ENCODE assay signal across 10 cellular contexts in the genomic region with DNA sequence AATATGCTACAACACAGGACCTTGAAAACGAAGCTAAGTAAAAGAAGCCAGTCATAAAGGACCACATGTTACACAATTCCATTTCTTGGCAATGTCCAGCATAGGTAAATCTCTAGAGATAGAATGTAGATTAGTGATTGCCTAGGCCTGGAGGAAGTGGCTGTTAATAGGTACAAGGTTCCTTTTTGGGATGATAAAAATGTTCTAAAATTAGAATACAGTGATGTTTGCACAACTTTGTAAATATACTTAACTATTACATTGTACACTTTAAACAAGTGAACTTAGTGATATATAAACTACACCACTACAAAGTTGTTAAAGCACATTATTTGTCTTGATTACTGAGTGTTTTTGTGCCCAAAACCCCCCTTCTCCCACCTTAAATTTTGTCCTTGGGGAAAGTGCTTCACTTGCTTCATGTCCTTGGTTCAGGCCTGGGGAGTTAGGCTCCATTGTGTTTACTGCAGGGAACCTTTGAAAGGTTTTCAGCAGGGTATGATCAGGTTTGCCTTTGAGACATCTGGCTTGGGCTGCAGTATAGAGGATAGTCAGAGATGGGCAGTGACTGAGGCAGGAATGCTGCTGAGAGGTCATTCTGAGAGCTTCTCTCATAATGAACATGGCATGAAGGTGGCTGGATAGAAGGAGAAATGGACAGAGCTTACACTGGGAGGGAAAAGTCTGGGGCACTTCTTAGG.
"Had no signal": no experiment of that assay in that cellular context is flagged by ENCODE, and none has a peak within 500 bp of the region (broad histone marks: within the 10 kb centered on the region; RNA-seq: fewer than 3 reads in every experiment).

No MANE protein-coding gene starts in this region.

- H3K27ac ChIP-seq: adrenal gland, thoracic aorta had no signal

- H3K27me3 ChIP-seq: adrenal gland had no signal

- DNase-seq: activated CD4-positive, alpha-beta T cell treated with anti-CD3 and anti-CD28 coated beads, Interleukin-2, amount 50 U/mL, for 1 hour; activated naive CD4-positive, alpha-beta T cell treated with anti-CD3 and anti-CD28 coated beads, Interleukin-2, amount 50 U/mL, for 16 hours; cerebellar nuclear complex; stimulated activated CD4-positive, alpha-beta T cell treated with anti-CD3 and anti-CD28 coated beads, Interleukin-2, amount 100 ng/mL, for 48 hours; T-helper 2 cell had no signal

- FAIRE-seq: TTC549 had no signal

- H3K9me3 ChIP-seq: adrenal gland, thoracic aorta had no signal

- ATAC-seq: esophagus mucosa; natural killer cell treated with Interleukin-12 subunit alpha and Interleukin-12 subunit beta and Interleukin-15 and Interleukin-18, amount 100 ng/mL, for 72 hours had no signal

- H3K4me3 ChIP-seq: adrenal gland, thoracic aorta had no signal

- H3K4me1 ChIP-seq: adrenal gland had no signal

- H3K36me3 ChIP-seq: adrenal gland, thoracic aorta had no signal
